Comparison of ENCODE assay signal across 19 cellular contexts in genomic region chr13:50494110-50494509, GRCh38.
"Had no signal": no experiment of that assay in that cellular context is flagged by ENCODE, and none has a peak within 500 bp of the region (broad histone marks: within the 10 kb centered on the region; RNA-seq: fewer than 3 reads in every experiment).

No MANE protein-coding gene starts in this region.

- H3K36me3 ChIP-seq: esophagus squamous epithelium, gastrocnemius medialis, thoracic aorta, vagina, WERI-Rb-1 had no signal

- H3K4me3 ChIP-seq: esophagus squamous epithelium, gastrocnemius medialis, thoracic aorta, vagina had no signal

- H3K27me3 ChIP-seq: esophagus squamous epithelium, gastrocnemius medialis, vagina had no signal

- H3K4me1 ChIP-seq: esophagus squamous epithelium, gastrocnemius medialis, vagina had no signal

- DNase-seq: activated CD4-positive, alpha-beta T cell treated with anti-CD3 and anti-CD28 coated beads, Interleukin-2, amount 10 ng/mL, durations not matched to agents 7 days and 5 days; activated CD4-positive, CD25-positive, alpha-beta regulatory T cell treated with anti-CD3 and anti-CD28 coated beads, Interleukin-2, amount 50 U/mL, for 72 hours; activated CD8-positive, alpha-beta memory T cell treated with anti-CD3 and anti-CD28 coated beads, Interleukin-2, amount 50 U/mL, for 48 hours; activated naive CD4-positive, alpha-beta T cell treated with Interleukin-2 at 50 U/mL for 16 hours; activated naive CD8-positive, alpha-beta T cell treated with anti-CD3 and anti-CD28 coated beads, Interleukin-2, amount 10 ng/mL, durations not matched to agents 7 days and 5 days; activated T-cell treated with anti-CD3 and anti-CD28 coated beads, Interleukin-2, amount 50 U/mL, for 4 hours; amniotic stem cell; cortex of kidney; endodermal cell; esophagus squamous epithelium; gastrocnemius medialis; hypothalamus; retina; stimulated activated CD4-positive, alpha-beta T cell treated with anti-CD3 and anti-CD28 coated beads, Interleukin-2, amount 100 ng/mL, for 48 hours; stimulated activated CD8-positive, alpha-beta memory T cell treated with anti-CD3 and anti-CD28 coated beads, Interleukin-4, amount 100 ng/mL, for 48 hours; stimulated activated naive B cell treated with anti-CD40 and anti-IgM and Interleukin-4, amounts not matched to agents 10 μg/mL and 1 μg/mL and 100 μg/mL, for 72 hours; WERI-Rb-1 had no signal

- H3K9me3 ChIP-seq: esophagus squamous epithelium, gastrocnemius medialis, thoracic aorta, vagina had no signal
